8 cellular contexts compared by ENCODE assay signal in genomic region chr5:32710335-32710858, GRCh38. TPM values are rescaled to one million over a fixed set of nuclear protein-coding genes. Genes with fewer than 3 reads are reported as not detected.
A peak's percentile ranks its signal among the peaks of the same experiment; 100 is the strongest.
DNase-seq lines count a peak whose midpoint lies in the region; ATAC-seq and TF ChIP-seq lines count a peak whose summit lies in the region.

No MANE protein-coding gene starts in this region.

- ATAC-seq in natural killer cell (peak in 2 of 3 donors; percentile 25 to 26), GM18502 (IDR thresholded peaks at IDR 0.05; ENCODE audit: poor library complexity, unreplicated experiment) (no peak)

- no peak for TF ChIP-seq CTCF in natural killer cell (IDR thresholded peaks at IDR 0.05)

- H3K27me3 Mint-ChIP-seq in activated T-cell treated with anti-CD3 and anti-CD28 coated beads, Interleukin-2, amount 50 U/mL, for 24 hours: peaks cover 87% of the 10 kb centered on the region
- H3K27me3 Mint-ChIP-seq in natural killer cell (ENCODE audit: low read depth in 2 of 2): peaks cover 43 to 65% of the 10 kb centered on the region in 2 donors

- H3K4me1 ChIP-seq in SJSA1 (replicated peaks): peaks cover 13% of the 10 kb centered on the region

- no peaks in the 10 kb centered on the region for H3K27me3 ChIP-seq in SJSA1 (replicated peaks)

- peak overlapping the region; percentile 46 for H3K4me3 ChIP-seq in SJSA1

- intact Hi-C loops in natural killer cell (cut with micrococcal nuclease): loop anchor here (1.0 to 10.0 kb wide), 2 partner anchors 142 to 234 kb away; no protein-coding TSS in a partner anchor

- H3K9me3 Mint-ChIP-seq in activated T-cell treated with anti-CD3 and anti-CD28 coated beads, Interleukin-2, amount 50 U/mL, for 24 hours: no peaks in the 10 kb centered on the region
- no peaks in the 10 kb centered on the region for H3K9me3 Mint-ChIP-seq in natural killer cell

- H3K36me3 Mint-ChIP-seq in activated T-cell treated with anti-CD3 and anti-CD28 coated beads, Interleukin-2, amount 50 U/mL, for 24 hours (ENCODE audit: low read depth): no peaks in the 10 kb centered on the region
- H3K36me3 Mint-ChIP-seq in natural killer cell: no peaks in the 10 kb centered on the region

- TF ChIP-seq POLR2A in erythroblast (IDR thresholded peaks at IDR 0.05; ENCODE audit: low read length): no peak

- no peak overlapping the region for H3K27ac Mint-ChIP-seq in activated T-cell treated with anti-CD3 and anti-CD28 coated beads, Interleukin-2, amount 50 U/mL, for 24 hours
- H3K27ac Mint-ChIP-seq in natural killer cell: no peak overlapping the region

- peak overlapping the region; percentile 38; the same call in 1 of the 2 replicates for H3K27ac ChIP-seq in SJSA1

- peak overlapping the region; percentile 76 for H3K4me3 Mint-ChIP-seq in activated T-cell treated with anti-CD3 and anti-CD28 coated beads, Interleukin-2, amount 50 U/mL, for 24 hours
- peak overlapping the region; percentile 66 for H3K4me3 Mint-ChIP-seq in natural killer cell

- H3K4me1 Mint-ChIP-seq in activated T-cell treated with anti-CD3 and anti-CD28 coated beads, Interleukin-2, amount 50 U/mL, for 24 hours (ENCODE audit: low read depth): peaks cover 44% of the 10 kb centered on the region
- H3K4me1 Mint-ChIP-seq in natural killer cell: peaks cover 35 to 44% of the 10 kb centered on the region in 2 donors

- no peaks in the 10 kb centered on the region for H3K9me3 ChIP-seq in SJSA1 (replicated peaks)

- no peaks in the 10 kb centered on the region for H3K36me3 ChIP-seq in SJSA1

- peak; percentile 41 for DNase-seq in activated T-cell treated with anti-CD3 and anti-CD28 coated beads, Interleukin-2, amount 50 U/mL, for 24 hours
- DNase-seq in activated T-cell treated with anti-CD3 and anti-CD28 coated beads for 4 hours (no peak), SJSA1 (ENCODE audit: low read depth in 1 of 2, low spot score in 2 of 2) (no peak), erythroblast (lab: John Stamatoyannopoulos, UW) (peak; percentile 35 to 43), natural killer cell (no peak), NCI-H526 treated with DMSO at 0.1 percent for 48 hours (lab: John Stamatoyannopoulos, UW) (no peak)
- DNase-seq in NK-92 treated with Interleukin-12 subunit alpha and Interleukin-12 subunit beta, amount 100 ng/mL, for 24 hours (lab: John Stamatoyannopoulos, UW): no peak

RNA-seq across cellular contexts. Expression of gene NPR3, which starts 0.7 kb away (rescaled TPM):
- 9.9 and 15.0 TPM in 2 replicates for total RNA-seq in SJSA1 (2014; rRNA removed; shearing (Covaris generic))
- total RNA-seq in natural killer cell: under 1 TPM in 1 of 3 donors, not detected in 2; 0.23 TPM

Comparison
In these comparisons a context has a peak if more than half of its experiments do, and no peak if none do; other contexts are left out.
1. DNase-seq: peak in activated T-cell treated with anti-CD3 and anti-CD28 coated beads, Interleukin-2, amount 50 U/mL, for 24 hours (single experiment) and erythroblast (2 of 2); none in activated T-cell treated with anti-CD3 and anti-CD28 coated beads for 4 hours (single experiment), SJSA1 (0 of 2), natural killer cell (single experiment), NCI-H526 treated with DMSO at 0.1 percent for 48 hours (single experiment) and NK-92 treated with Interleukin-12 subunit alpha and Interleukin-12 subunit beta, amount 100 ng/mL, for 24 hours (single experiment).